Comparison of ENCODE assay signal across 19 cellular contexts in genomic region chr22:28229566-28230483, GRCh38.
A peak's percentile ranks its signal among the peaks of the same experiment; 100 is the strongest.
DNase-seq lines count a peak whose midpoint lies in the region; ATAC-seq and TF ChIP-seq lines count a peak whose summit lies in the region.
"Had no signal": no experiment of that assay in that cellular context is flagged by ENCODE, and none has a peak within 500 bp of the region (broad histone marks: within the 10 kb centered on the region; RNA-seq: fewer than 3 reads in every experiment).

No MANE protein-coding gene starts in this region.

- H3K4me3 Mint-ChIP-seq in activated naive CD8-positive, alpha-beta T cell treated with anti-CD3 and anti-CD28 coated beads, Interleukin-2, amount 50 U/mL, for 24 hours = no peak overlapping the region
- H3K4me3 Mint-ChIP-seq: memory B cell; neural crest cell; T-helper 1 cell treated with Interleukin-12 subunit alpha and Interleukin-12 subunit beta and Interleukin-4 antibody, amounts not matched to agents 30 μg/mL and 1 μg/mL, for 36 hours had no signal

- H3K36me3 Mint-ChIP-seq in activated naive CD8-positive, alpha-beta T cell treated with anti-CD3 and anti-CD28 coated beads, Interleukin-2, amount 50 U/mL, for 24 hours (ENCODE audit: low read depth) = no peaks in the 10 kb centered on the region
- H3K36me3 Mint-ChIP-seq: memory B cell had no signal

- TF ChIP-seq CTCF in fibroblast of villous mesenchyme (IDR thresholded peaks at IDR 0.05; ENCODE audit: insufficient read depth, low read depth, low read length) = no peak

- peaks cover 4% of the 10 kb centered on the region for H3K27me3 Mint-ChIP-seq in activated naive CD8-positive, alpha-beta T cell treated with anti-CD3 and anti-CD28 coated beads, Interleukin-2, amount 50 U/mL, for 24 hours

- ATAC-seq in activated naive CD8-positive, alpha-beta T cell treated with anti-CD3 and anti-CD28 coated beads, Interleukin-2, amount 50 U/mL, for 24 hours = no peak
- ATAC-seq in HG02759 (IDR thresholded peaks at IDR 0.05; ENCODE audit: unreplicated experiment) = no peak

- no peak overlapping the region for H3K4me3 ChIP-seq in fibroblast of villous mesenchyme (ENCODE audit: low read depth, low read length)
- no peak overlapping the region for H3K4me3 ChIP-seq in skeletal muscle cell (ENCODE audit: low read depth, low read length)
- H3K4me3 ChIP-seq: adrenal gland, stomach had no signal

- H3K9me3 Mint-ChIP-seq in activated naive CD8-positive, alpha-beta T cell treated with anti-CD3 and anti-CD28 coated beads, Interleukin-2, amount 50 U/mL, for 24 hours = no peaks in the 10 kb centered on the region
- H3K9me3 Mint-ChIP-seq: memory B cell; T-helper 1 cell treated with Interleukin-12 subunit alpha and Interleukin-12 subunit beta and Interleukin-4 antibody, amounts not matched to agents 30 μg/mL and 1 μg/mL, for 36 hours had no signal

- H3K27ac Mint-ChIP-seq in activated naive CD8-positive, alpha-beta T cell treated with anti-CD3 and anti-CD28 coated beads, Interleukin-2, amount 50 U/mL, for 24 hours = no peak overlapping the region
- H3K27ac Mint-ChIP-seq: memory B cell; T-helper 1 cell treated with Interleukin-12 subunit alpha and Interleukin-12 subunit beta and Interleukin-4 antibody, amounts not matched to agents 30 μg/mL and 1 μg/mL, for 36 hours had no signal

- DNase-seq in ELR (ENCODE audit: low read depth) = peak; percentile 62
- DNase-seq in amniotic epithelial cell (ENCODE audit: low read depth) = peak; percentile 73
- DNase-seq in fibroblast of villous mesenchyme (ENCODE audit: low read depth) = peak; percentile 30
- DNase-seq in skeletal muscle cell (ENCODE audit: low read depth) = peak; percentile 55
- DNase-seq in activated naive CD8-positive, alpha-beta T cell treated with anti-CD3 and anti-CD28 coated beads, Interleukin-2, amount 50 U/mL, for 24 hours = no peak
- no peak for DNase-seq in DMS 273 treated with DMSO at 0.1 percent for 48 hours (lab: John Stamatoyannopoulos, UW)
- DNase-seq in CD1c-positive myeloid dendritic cell (ENCODE audit: extremely low spot score) = no peak
- DNase-seq: adrenal gland, GDM1, head of caudate nucleus, MV-4-11, NCI-H2029 treated with DMSO at 0.1 percent for 48 hours, NCI-H526, SHP77, stomach had no signal

- no peaks in the 10 kb centered on the region for H3K4me1 Mint-ChIP-seq in activated naive CD8-positive, alpha-beta T cell treated with anti-CD3 and anti-CD28 coated beads, Interleukin-2, amount 50 U/mL, for 24 hours
- H3K4me1 Mint-ChIP-seq: memory B cell had no signal

Comparison
In these comparisons a context has a peak if more than half of its experiments do, and no peak if none do; other contexts are left out.
1. DNase-seq: peak in ELR (single experiment), amniotic epithelial cell (single experiment), fibroblast of villous mesenchyme (single experiment) and skeletal muscle cell (single experiment); none in activated naive CD8-positive, alpha-beta T cell treated with anti-CD3 and anti-CD28 coated beads, Interleukin-2, amount 50 U/mL, for 24 hours (single experiment), DMS 273 treated with DMSO at 0.1 percent for 48 hours (single experiment) and CD1c-positive myeloid dendritic cell (single experiment).